ENCODE assay signal across 11 cellular contexts in genomic region chr1:61842863-61843514, GRCh38.
DNase-seq lines count a peak whose midpoint lies in the region; ATAC-seq, FAIRE-seq and TF ChIP-seq lines count a peak whose summit lies in the region.
"Had no signal": no experiment of that assay in that cellular context is flagged by ENCODE, and none has a peak within 500 bp of the region (broad histone marks: within the 10 kb centered on the region; RNA-seq: fewer than 3 reads in every experiment).

No MANE protein-coding gene starts in this region.

- H2AFZ ChIP-seq in H9 (ENCODE audit: low read length) = no peak overlapping the region
- H2AFZ ChIP-seq in astrocyte (ENCODE audit: low read depth, low read length) = no peak overlapping the region

- FAIRE-seq in astrocyte (lab: Jason Lieb, UNC) (peak; percentile 26), urothelium cell line (lab: Jason Lieb, UNC) (no peak)

- no peak overlapping the region for H2AK5ac ChIP-seq in H9 (ENCODE audit: insufficient read length, low read length)

- no peak overlapping the region for H3K4me2 ChIP-seq in H9 (ENCODE audit: insufficient read depth, insufficient read length, low read length)
- no peak overlapping the region for H3K4me2 ChIP-seq in astrocyte (ENCODE audit: low read length)

- H3K4me3 Mint-ChIP-seq in H9 = no peak overlapping the region
- H3K4me3 Mint-ChIP-seq in astrocyte (ENCODE audit: unreplicated experiment) = no peak overlapping the region

- DNase-seq in Ammon's horn (ENCODE audit: low spot score) = peak; percentile 7
- peak; percentile 34 for DNase-seq in H9
- no peak for DNase-seq in astrocyte (ENCODE audit: low read depth)
- DNase-seq in kidney tubule cell (ENCODE audit: low spot score) = peak; percentile 8
- DNase-seq in urothelium cell line (ENCODE audit: low spot score) = no peak
- DNase-seq in central memory CD4-positive, alpha-beta T cell = no peak
- DNase-seq: NCI-H187 treated with DMSO at 0.1 percent for 48 hours; stimulated activated naive CD4-positive, alpha-beta T cell treated with Interleukin-2 at 50 U/mL for 16 hours had no signal

- no peaks in the 10 kb centered on the region for H3K27me3 Mint-ChIP-seq in H9 (ENCODE audit: low read depth)
- H3K27me3 Mint-ChIP-seq in astrocyte (ENCODE audit: low read depth, unreplicated experiment) = no peaks in the 10 kb centered on the region

- no peak overlapping the region for H4K8ac ChIP-seq in H9 (replicated peaks; ENCODE audit: insufficient read length, low read depth, low read length)

- H3K4me1 Mint-ChIP-seq in H9 (peaks cover 14 to 15% of the 10 kb centered on the region in 2 experiments), astrocyte (ENCODE audit: low read depth, unreplicated experiment) (peaks cover 14% of the 10 kb centered on the region)

- H4K20me1 ChIP-seq in H9 (ENCODE audit: control insufficient read depth, insufficient read depth, insufficient read length) (no peaks in the 10 kb centered on the region), astrocyte (ENCODE audit: insufficient read depth, low read length) (no peaks in the 10 kb centered on the region)

- no peak overlapping the region for H2BK15ac ChIP-seq in H9 (ENCODE audit: low read depth, low read length)

- H3K4ac ChIP-seq in H9 (ENCODE audit: low read depth, low read length) = no peak overlapping the region

- 0 out of 2 replicates have a peak, but pooled peaks cover 1% of the 10 kb centered on the region for H3K4me1 ChIP-seq in H9 (ENCODE audit: insufficient read depth, low read length)
- peaks cover 14% of the 10 kb centered on the region for H3K4me1 ChIP-seq in astrocyte (ENCODE audit: insufficient read depth, low read length)

- H3K79me2 ChIP-seq in H9 (ENCODE audit: insufficient read depth, low read length) (no peaks in the 10 kb centered on the region), astrocyte (ENCODE audit: insufficient read depth, low read length) (no peaks in the 10 kb centered on the region)

- H3K9me3 ChIP-seq in H9 (ENCODE audit: control insufficient read depth, low read depth, low read length) (no peaks in the 10 kb centered on the region), astrocyte (ENCODE audit: insufficient read depth, low read depth, low read length) (no peaks in the 10 kb centered on the region)
- H3K9me3 ChIP-seq: SJSA1 had no signal

- H3K36me3 ChIP-seq in astrocyte (ENCODE audit: insufficient read depth, low read length) = no peaks in the 10 kb centered on the region
- H3K36me3 ChIP-seq: SJSA1 had no signal

- no peak overlapping the region for H3K14ac ChIP-seq in H9 (ENCODE audit: insufficient read depth, low read length)

- no peak overlapping the region for H2BK12ac ChIP-seq in H9 (ENCODE audit: insufficient read length, low read depth, low read length)

- no peak overlapping the region for H2BK20ac ChIP-seq in H9 (ENCODE audit: low read depth, low read length, poor library complexity, severe bottlenecking)

- no peak overlapping the region for H3K27ac ChIP-seq in H9 (ENCODE audit: insufficient read length, low read depth, low read length)
- H3K27ac ChIP-seq in astrocyte (ENCODE audit: low read depth, low read length) = no peak overlapping the region
- H3K27ac ChIP-seq: SJSA1 had no signal

- peak; percentile 48; the same call in 2 of the 3 replicates for TF ChIP-seq CTCF in H9 (conservative IDR thresholded peaks at IDR 0.05)
- no peak for TF ChIP-seq CTCF in astrocyte (IDR thresholded peaks at IDR 0.05; ENCODE audit: insufficient read depth, low read depth, low read length)

- peak overlapping the region in 1 of 3 experiments; percentile 1; a peak in 1 of 7 replicates for H3K27ac Mint-ChIP-seq in H9
- H3K27ac Mint-ChIP-seq in astrocyte (ENCODE audit: unreplicated experiment) = no peak overlapping the region

- no peak overlapping the region for H4K5ac ChIP-seq in H9 (ENCODE audit: insufficient read length, low read depth, low read length)

- H4K91ac ChIP-seq in H9 (ENCODE audit: insufficient read length, low read depth, low read length) = no peak overlapping the region

- H3T11ph ChIP-seq in H9 (ENCODE audit: low read length) = no peak overlapping the region

- H3K9ac ChIP-seq in H9 (ENCODE audit: extremely low read depth, insufficient read length, low read length) = no peak overlapping the region
- no peak overlapping the region for H3K9ac ChIP-seq in astrocyte (ENCODE audit: low read length)

- H2BK120ac ChIP-seq in H9 (ENCODE audit: low read depth, low read length, poor library complexity, severe bottlenecking) = no peak overlapping the region

- no peaks in the 10 kb centered on the region for H3K27me3 ChIP-seq in H9 (ENCODE audit: insufficient read depth, low read length)
- no peaks in the 10 kb centered on the region for H3K27me3 ChIP-seq in astrocyte (ENCODE audit: insufficient read depth, low read length)
- H3K27me3 ChIP-seq: SJSA1 had no signal

- H3K36me3 Mint-ChIP-seq in H9 (ENCODE audit: insufficient read depth in 1 of 3, low read depth in 3 of 3) = peaks cover 4 to 11% (median 6%) of the 10 kb centered on the region in 3 experiments
- no peaks in the 10 kb centered on the region for H3K36me3 Mint-ChIP-seq in astrocyte (ENCODE audit: low read depth, unreplicated experiment)

- no peak overlapping the region for H3K23ac ChIP-seq in H9 (ENCODE audit: insufficient read length, low read depth, low read length)

- WGBS in H9 (ENCODE audit: extremely low coverage, insufficient read length, low lambda C conversion rate) = no CpG with 5 or more reads among the region's 2 CpGs

- ATAC-seq in HG03196 (IDR thresholded peaks at IDR 0.05; ENCODE audit: unreplicated experiment) (no peak), GM18858 (IDR thresholded peaks at IDR 0.05; ENCODE audit: unreplicated experiment) (no peak)

- H3K9me3 Mint-ChIP-seq in H9 (peaks cover 4% of the 10 kb centered on the region in 2 experiments; a peak in 4 of 5 replicates), astrocyte (ENCODE audit: unreplicated experiment) (no peaks in the 10 kb centered on the region)

- H3K56ac ChIP-seq in H9 (ENCODE audit: insufficient read length, low read depth, low read length) = no peak overlapping the region

- no peaks in the 10 kb centered on the region for H3K23me2 ChIP-seq in H9 (ENCODE audit: insufficient read length, low read depth, low read length, poor library complexity, severe bottlenecking)

- H3K79me1 ChIP-seq in H9 (ENCODE audit: insufficient read depth, low read depth, low read length, poor library complexity, severe bottlenecking) = no peaks in the 10 kb centered on the region

- H3K18ac ChIP-seq in H9 (ENCODE audit: insufficient read length, low read depth, low read length) = no peak overlapping the region

- H2BK5ac ChIP-seq in H9 (ENCODE audit: insufficient read length, low read length) = no peak overlapping the region

- no peak overlapping the region for H3K4me3 ChIP-seq in astrocyte (ENCODE audit: insufficient read depth, low read depth, low read length)
- H3K4me3 ChIP-seq: SJSA1 had no signal

Comparison
In these comparisons a context has a peak if more than half of its experiments do, and no peak if none do; other contexts are left out.
1. DNase-seq: peak in Ammon's horn (single experiment), H9 (single experiment) and kidney tubule cell (single experiment); none in astrocyte (single experiment), urothelium cell line (single experiment) and central memory CD4-positive, alpha-beta T cell (single experiment).